27 cellular contexts compared by ENCODE assay signal in genomic region chr7:52854681-52855080, GRCh38.
"Had no signal": no experiment of that assay in that cellular context is flagged by ENCODE, and none has a peak within 500 bp of the region (broad histone marks: within the 10 kb centered on the region; RNA-seq: fewer than 3 reads in every experiment).

No MANE protein-coding gene starts in this region.

- H3K36me3 ChIP-seq: heart right ventricle, lower lobe of right lung, pancreas, prostate gland, sigmoid colon, spleen, suprapubic skin, thoracic aorta, tibial artery, upper lobe of right lung had no signal

- H3K36me3 Mint-ChIP-seq: naive thymus-derived CD8-positive, alpha-beta T cell; stimulated activated effector memory CD8-positive, alpha-beta T cell treated with anti-CD3 and anti-CD28 coated beads, Interleukin-12 subunit alpha, Interleukin-12 subunit beta, amount 100 ng/mL, for 72 hours had no signal

- DNase-seq: heart right ventricle; islet precursor cell; left ventricle myocardium superior; lower lobe of right lung; mammary epithelial cell; mesenchymal stem cell; naive thymus-derived CD8-positive, alpha-beta T cell; nucleus accumbens; pancreas; retina; right cardiac atrium; sigmoid colon; small intestine; spleen; stimulated activated CD4-positive, alpha-beta T cell treated with anti-CD3 and anti-CD28 coated beads, Interleukin-4, amount 100 ng/mL, for 24 hours; stimulated activated naive CD4-positive, alpha-beta T cell; tibial artery; upper lobe of right lung had no signal

- H3K4me1 ChIP-seq: heart right ventricle, lower lobe of right lung, pancreas, prostate gland, sigmoid colon, spleen, suprapubic skin, tibial artery, upper lobe of right lung had no signal

- H3K27ac Mint-ChIP-seq: naive thymus-derived CD8-positive, alpha-beta T cell; nephron; stimulated activated effector memory CD8-positive, alpha-beta T cell treated with anti-CD3 and anti-CD28 coated beads, Interleukin-12 subunit alpha, Interleukin-12 subunit beta, amount 100 ng/mL, for 72 hours; stimulated activated naive CD8-positive, alpha-beta T cell treated with anti-CD3 and anti-CD28 coated beads, Interleukin-15, Interleukin-2, amounts not matched to agents 100 ng/mL and 50 ng/mL, for 24 hours had no signal

- H3K79me2 ChIP-seq: hepatocyte had no signal

- H2AFZ ChIP-seq: hepatocyte had no signal

- H3K27ac ChIP-seq: heart right ventricle, hepatocyte, lower lobe of right lung, pancreas, prostate gland, sigmoid colon, spleen, suprapubic skin, thoracic aorta, tibial artery, upper lobe of right lung had no signal

- H3K4me3 ChIP-seq: heart right ventricle, hepatocyte, lower lobe of right lung, pancreas, prostate gland, sigmoid colon, spleen, suprapubic skin, thoracic aorta, tibial artery, upper lobe of right lung had no signal

- H3K4me1 Mint-ChIP-seq: naive thymus-derived CD8-positive, alpha-beta T cell; nephron; neural crest cell; stimulated activated effector memory CD8-positive, alpha-beta T cell treated with anti-CD3 and anti-CD28 coated beads, Interleukin-12 subunit alpha, Interleukin-12 subunit beta, amount 100 ng/mL, for 72 hours had no signal

- H3K4me2 ChIP-seq: hepatocyte had no signal

- H3K27me3 ChIP-seq: heart right ventricle, hepatocyte, pancreas, sigmoid colon, spleen, suprapubic skin, tibial artery, upper lobe of right lung had no signal

- FAIRE-seq: pancreas, small intestine, urothelium cell line had no signal

- H3K27me3 Mint-ChIP-seq: naive thymus-derived CD8-positive, alpha-beta T cell; stimulated activated naive CD8-positive, alpha-beta T cell treated with anti-CD3 and anti-CD28 coated beads, Interleukin-15, Interleukin-2, amounts not matched to agents 100 ng/mL and 50 ng/mL, for 24 hours had no signal

- H3K4me3 Mint-ChIP-seq: naive thymus-derived CD8-positive, alpha-beta T cell; nephron; neural crest cell; stimulated activated effector memory CD8-positive, alpha-beta T cell treated with anti-CD3 and anti-CD28 coated beads, Interleukin-12 subunit alpha, Interleukin-12 subunit beta, amount 100 ng/mL, for 72 hours; stimulated activated naive CD8-positive, alpha-beta T cell treated with anti-CD3 and anti-CD28 coated beads, Interleukin-15, Interleukin-2, amounts not matched to agents 100 ng/mL and 50 ng/mL, for 24 hours had no signal

- ATAC-seq: heart right ventricle; left ventricle myocardium superior; lower lobe of right lung; naive thymus-derived CD8-positive, alpha-beta T cell; pancreas; right cardiac atrium; stimulated activated effector memory CD8-positive, alpha-beta T cell treated with anti-CD3 and anti-CD28 coated beads, Interleukin-12 subunit alpha, Interleukin-12 subunit beta, amount 100 ng/mL, for 72 hours; upper lobe of right lung had no signal

- H3K9me3 ChIP-seq: lower lobe of right lung, pancreas, prostate gland, suprapubic skin, thoracic aorta, tibial artery, upper lobe of right lung had no signal
